11 cellular contexts compared by ENCODE assay signal in genomic region chr16:71214771-71215381, GRCh38. TPM values are rescaled to one million over a fixed set of nuclear protein-coding genes. Genes with fewer than 3 reads are reported as not detected.
DNase-seq lines count a peak whose midpoint lies in the region; TF ChIP-seq lines count a peak whose summit lies in the region.
"Had no signal": no experiment of that assay in that cellular context is flagged by ENCODE, and none has a peak within 500 bp of the region (broad histone marks: within the 10 kb centered on the region; RNA-seq: fewer than 3 reads in every experiment).

No MANE protein-coding gene starts in this region.

- no peak overlapping the region for H3K4me3 ChIP-seq in hepatocyte
- H3K4me3 ChIP-seq: tibial artery had no signal

- no peak overlapping the region for H3K4me2 ChIP-seq in hepatocyte

- peaks cover 7% of the 10 kb centered on the region for H3K27me3 ChIP-seq in hepatocyte
- H3K27me3 ChIP-seq: tibial artery had no signal

- H3K9me2 ChIP-seq in hepatocyte (replicated peaks; ENCODE audit: insufficient read depth): no peaks in the 10 kb centered on the region

- no peaks in the 10 kb centered on the region for H3K79me2 ChIP-seq in hepatocyte

- in situ Hi-C loops in KBM-7 (cut with MboI; ENCODE audit: low pct_unique_long_range_greater_than_20kb, low sequenced_read_pairs): no loop called here

- H4K20me1 ChIP-seq in hepatocyte (ENCODE audit: insufficient read depth, poor library complexity, severe bottlenecking): no peaks in the 10 kb centered on the region

- no peaks in the 10 kb centered on the region for H3K36me3 ChIP-seq in hepatocyte (replicated peaks; ENCODE audit: insufficient read depth, low read depth)
- H3K36me3 ChIP-seq: tibial artery had no signal

- no peaks in the 10 kb centered on the region for H3K4me1 ChIP-seq in hepatocyte (ENCODE audit: insufficient read depth)
- H3K4me1 ChIP-seq: tibial artery had no signal

- peak; percentile 7 for DNase-seq in OCI-M1 (lab: John Stamatoyannopoulos, UW)
- no peak for DNase-seq in hepatocyte (ENCODE audit: low spot score)
- DNase-seq in KG1 (lab: John Stamatoyannopoulos, UW): no peak
- DNase-seq in KBM-7: no peak
- DNase-seq in activated gamma-delta T cell treated with Interleukin-2 at 50 U/mL for 16 hours: no peak
- DNase-seq in COLO668 (lab: John Stamatoyannopoulos, UW; ENCODE audit: unreplicated experiment): no peak
- DNase-seq: NCI-H2029 treated with DMSO at 0.1 percent for 48 hours; stimulated activated CD4-positive, alpha-beta T cell treated with anti-CD3 and anti-CD28 coated beads, Interleukin-2, amount 100 ng/mL, for 24 hours; tibial artery had no signal

- TF ChIP-seq CTCF in C4-2B (conservative IDR thresholded peaks at IDR 0.05) (peak; percentile 40), GM12874 (IDR thresholded peaks at IDR 0.05; ENCODE audit: insufficient read depth, low read depth, low read length) (peak; percentile 12; the same call in 1 of the 2 replicates), hepatocyte (IDR thresholded peaks at IDR 0.05; ENCODE audit: poor library complexity) (peak; percentile 26)

- H2AFZ ChIP-seq in hepatocyte: no peak overlapping the region

- H3K9me3 ChIP-seq in hepatocyte (ENCODE audit: low read depth): no peaks in the 10 kb centered on the region
- H3K9me3 ChIP-seq: tibial artery had no signal

- 64% methylated on average over 1 of the region's 1 CpG for WGBS in hepatocyte (ENCODE audit: low lambda C conversion rate, missing lambda C conversion rate)

- no peak overlapping the region for H3K27ac ChIP-seq in C4-2B
- no peak overlapping the region for H3K27ac ChIP-seq in hepatocyte
- H3K27ac ChIP-seq: tibial artery had no signal

RNA-seq across cellular contexts. Expression of gene HYDIN, which starts 15.6 kb away (rescaled TPM):
- total RNA-seq in hepatocyte: 0.52 and 0.67 TPM in 2 replicates
- 0.04 and 1.1 TPM in 2 replicates for polyA plus RNA-seq in hepatocyte
